Comparison of ENCODE assay signal across 19 cellular contexts in the genomic region with DNA sequence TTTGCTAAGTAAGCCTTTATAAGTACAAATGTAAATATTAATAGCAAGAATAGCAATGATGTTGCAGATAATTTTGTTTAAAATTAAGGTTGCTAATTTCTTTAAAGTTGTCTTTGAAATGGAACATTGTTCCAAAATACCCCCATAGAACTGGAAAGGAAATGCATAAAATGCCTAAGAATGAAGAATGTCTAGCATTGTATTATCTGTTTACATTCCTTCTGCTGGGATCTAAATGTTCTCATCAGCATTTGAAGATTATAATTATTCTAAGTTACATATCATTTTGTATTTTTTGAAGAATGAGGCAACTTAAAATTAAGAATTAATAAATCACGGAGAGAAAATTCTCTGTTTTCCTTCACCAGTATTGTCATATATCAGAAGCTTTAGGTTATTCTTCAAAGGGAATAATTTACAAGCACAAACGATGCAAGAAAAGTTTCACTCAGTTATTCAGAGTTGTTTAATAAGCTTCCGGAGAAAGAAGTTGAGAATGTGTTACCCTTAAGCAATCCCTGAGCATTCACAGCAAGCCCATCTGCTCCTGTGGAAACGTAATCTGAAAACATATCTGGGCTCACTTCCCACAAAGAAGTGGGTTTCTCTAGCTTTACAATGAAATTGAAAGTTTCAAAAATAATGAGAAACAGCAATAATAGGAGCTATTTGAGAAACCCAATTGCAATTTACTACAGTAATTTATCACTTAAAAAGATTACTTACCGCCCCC. TPM values are rescaled to one million over a fixed set of nuclear protein-coding genes. Genes with fewer than 3 reads are reported as not detected.
"Had no signal": no experiment of that assay in that cellular context is flagged by ENCODE, and none has a peak within 500 bp of the region (broad histone marks: within the 10 kb centered on the region; RNA-seq: fewer than 3 reads in every experiment).

No MANE protein-coding gene starts in this region.

- H3K27me3 Mint-ChIP-seq: activated CD4-positive, alpha-beta T cell treated with anti-CD3 and anti-CD28 coated beads, Interleukin-2, amount 10 ng/mL, durations not matched to agents 24 days and 14 days; activated naive CD8-positive, alpha-beta T cell treated with anti-CD3 and anti-CD28 coated beads, Interleukin-2, amount 10 ng/mL, durations not matched to agents 7 days and 5 days had no signal

- H3K4me3 Mint-ChIP-seq: activated CD4-positive, alpha-beta T cell treated with anti-CD3 and anti-CD28 coated beads, Interleukin-2, amount 10 ng/mL, durations not matched to agents 24 days and 14 days; activated CD8-positive, alpha-beta T cell treated with anti-CD3 and anti-CD28 coated beads, Interleukin-2, amount 10 ng/mL, durations not matched to agents 7 days and 5 days; activated naive CD8-positive, alpha-beta T cell treated with anti-CD3 and anti-CD28 coated beads, Interleukin-2, amount 10 ng/mL, durations not matched to agents 7 days and 5 days; naive thymus-derived CD4-positive, alpha-beta T cell had no signal

- H3K4me1 ChIP-seq: esophagus squamous epithelium, left lung, parathyroid adenoma, stomach, testis had no signal

- H3K9me3 Mint-ChIP-seq: activated CD4-positive, alpha-beta T cell treated with anti-CD3 and anti-CD28 coated beads, Interleukin-2, amount 10 ng/mL, durations not matched to agents 24 days and 14 days; activated naive CD8-positive, alpha-beta T cell treated with anti-CD3 and anti-CD28 coated beads, Interleukin-2, amount 10 ng/mL, durations not matched to agents 7 days and 5 days; naive thymus-derived CD4-positive, alpha-beta T cell had no signal

- H3K4me1 Mint-ChIP-seq: activated CD4-positive, alpha-beta T cell treated with anti-CD3 and anti-CD28 coated beads, Interleukin-2, amount 10 ng/mL, durations not matched to agents 24 days and 14 days; activated naive CD8-positive, alpha-beta T cell treated with anti-CD3 and anti-CD28 coated beads, Interleukin-2, amount 10 ng/mL, durations not matched to agents 7 days and 5 days; naive thymus-derived CD4-positive, alpha-beta T cell had no signal

- H3K4me3 ChIP-seq: cardiac muscle cell, esophagus squamous epithelium, hepatocyte, left lung, mucosa of descending colon, stomach, testis had no signal

- ATAC-seq: activated CD8-positive, alpha-beta T cell treated with anti-CD3 and anti-CD28 coated beads, Interleukin-2, amount 10 ng/mL, durations not matched to agents 7 days and 5 days; left lung; mucosa of descending colon; naive thymus-derived CD4-positive, alpha-beta T cell had no signal

- H3K36me3 ChIP-seq: cardiac muscle cell, esophagus squamous epithelium, left lung, stomach had no signal

- H3K27ac ChIP-seq: cardiac muscle cell, esophagus squamous epithelium, hepatocyte, left lung, parathyroid adenoma, stomach, testis had no signal

- H3K4me2 ChIP-seq: hepatocyte had no signal

- H3K79me2 ChIP-seq: hepatocyte, parathyroid adenoma had no signal

- DNase-seq: activated CD4-positive, alpha-beta T cell treated with anti-CD3 and anti-CD28 coated beads, Interleukin-2, amount 10 ng/mL, durations not matched to agents 24 days and 14 days; activated CD4-positive, CD25-positive, alpha-beta regulatory T cell; activated CD8-positive, alpha-beta memory T cell treated with anti-CD3 and anti-CD28 coated beads, Interleukin-2, amount 50 U/mL, for 4 hours; activated CD8-positive, alpha-beta T cell treated with anti-CD3 and anti-CD28 coated beads, Interleukin-2, amount 10 ng/mL, durations not matched to agents 7 days and 5 days; activated naive CD8-positive, alpha-beta T cell treated with anti-CD3 and anti-CD28 coated beads, Interleukin-2, amount 10 ng/mL, durations not matched to agents 7 days and 5 days; activated T-cell treated with anti-CD3 and anti-CD28 coated beads, Interleukin-2, amount 50 U/mL, for 48 hours; aorta; esophagus squamous epithelium; left lung; mucosa of descending colon; naive thymus-derived CD4-positive, alpha-beta T cell; retina; stimulated activated CD4-positive, alpha-beta T cell treated with anti-CD3 and anti-CD28 coated beads, Interleukin-12 subunit alpha, Interleukin-12 subunit beta, amount 100 ng/mL, for 4 hours; stimulated activated CD4-positive, alpha-beta T cell treated with anti-CD3 and anti-CD28 coated beads, Interleukin-2, amount 100 ng/mL, for 24 hours; stomach; testis had no signal

- H3K27ac Mint-ChIP-seq: activated CD4-positive, alpha-beta T cell treated with anti-CD3 and anti-CD28 coated beads, Interleukin-2, amount 10 ng/mL, durations not matched to agents 24 days and 14 days; activated CD8-positive, alpha-beta T cell treated with anti-CD3 and anti-CD28 coated beads, Interleukin-2, amount 10 ng/mL, durations not matched to agents 7 days and 5 days; activated naive CD8-positive, alpha-beta T cell treated with anti-CD3 and anti-CD28 coated beads, Interleukin-2, amount 10 ng/mL, durations not matched to agents 7 days and 5 days; naive thymus-derived CD4-positive, alpha-beta T cell had no signal

- H3K36me3 Mint-ChIP-seq: activated naive CD8-positive, alpha-beta T cell treated with anti-CD3 and anti-CD28 coated beads, Interleukin-2, amount 10 ng/mL, durations not matched to agents 7 days and 5 days; naive thymus-derived CD4-positive, alpha-beta T cell had no signal

- H3K27me3 ChIP-seq: cardiac muscle cell, esophagus squamous epithelium, hepatocyte, left lung, stomach, testis had no signal

- H2AFZ ChIP-seq: hepatocyte, parathyroid adenoma had no signal

RNA-seq across cellular contexts. Expression of gene SLC6A15, which starts 21.3 kb away (rescaled TPM):
- total RNA-seq: activated CD4-positive, alpha-beta T cell treated with anti-CD3 and anti-CD28 coated beads, Interleukin-2, amount 10 ng/mL, durations not matched to agents 24 days and 14 days; activated CD8-positive, alpha-beta T cell treated with anti-CD3 and anti-CD28 coated beads, Interleukin-2, amount 10 ng/mL, durations not matched to agents 7 days and 5 days; activated naive CD8-positive, alpha-beta T cell treated with anti-CD3 and anti-CD28 coated beads, Interleukin-2, amount 10 ng/mL, durations not matched to agents 7 days and 5 days; naive thymus-derived CD4-positive, alpha-beta T cell had no signal
- polyA plus RNA-seq: aorta; naive thymus-derived CD4-positive, alpha-beta T cell had no signal
